In genomic region chr4:80542747-80543146, GRCh38 we compare ENCODE assay signal across 2 cellular contexts.
TF ChIP-seq lines count a peak whose summit lies in the region.

No MANE protein-coding gene starts in this region.

TF ChIP-seq in GM23338, 12 proteins besides CTCF, POLR2A, EP300 and RAD21:
- TF ChIP-seq NANOG (IDR thresholded peaks at IDR 0.05; ENCODE audit: borderline replicate concordance) (no peak), EZH2phosphoT487 (IDR thresholded peaks at IDR 0.05; ENCODE audit: unreplicated experiment) (no peak), CREB1 (CRISPR knock-in tag; IDR thresholded peaks at IDR 0.05; ENCODE audit: low read depth) (no peak), JUNB (IDR thresholded peaks at IDR 0.05; ENCODE audit: unreplicated experiment) (no peak), EZH2 (IDR thresholded peaks at IDR 0.05; ENCODE audit: low read depth, unreplicated experiment) (no peak), STAT1 (IDR thresholded peaks at IDR 0.05; ENCODE audit: unreplicated experiment) (no peak), ZNF114 (CRISPR knock-in tag; IDR thresholded peaks at IDR 0.05) (no peak), ZNF462 (CRISPR knock-in tag; IDR thresholded peaks at IDR 0.05) (no peak), POLR2AphosphoS5 (IDR thresholded peaks at IDR 0.05; ENCODE audit: low read depth) (no peak), ZNF331 (CRISPR knock-in tag; IDR thresholded peaks at IDR 0.05; ENCODE audit: low read depth) (no peak)
- TF ChIP-seq, protein P1, sequence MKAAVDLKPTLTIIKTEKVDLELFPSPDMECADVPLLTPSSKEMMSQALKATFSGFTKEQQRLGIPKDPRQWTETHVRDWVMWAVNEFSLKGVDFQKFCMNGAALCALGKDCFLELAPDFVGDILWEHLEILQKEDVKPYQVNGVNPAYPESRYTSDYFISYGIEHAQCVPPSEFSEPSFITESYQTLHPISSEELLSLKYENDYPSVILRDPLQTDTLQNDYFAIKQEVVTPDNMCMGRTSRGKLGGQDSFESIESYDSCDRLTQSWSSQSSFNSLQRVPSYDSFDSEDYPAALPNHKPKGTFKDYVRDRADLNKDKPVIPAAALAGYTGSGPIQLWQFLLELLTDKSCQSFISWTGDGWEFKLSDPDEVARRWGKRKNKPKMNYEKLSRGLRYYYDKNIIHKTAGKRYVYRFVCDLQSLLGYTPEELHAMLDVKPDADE (IDR thresholded peaks at IDR 0.05) = no peak
- TF ChIP-seq, protein P2, sequence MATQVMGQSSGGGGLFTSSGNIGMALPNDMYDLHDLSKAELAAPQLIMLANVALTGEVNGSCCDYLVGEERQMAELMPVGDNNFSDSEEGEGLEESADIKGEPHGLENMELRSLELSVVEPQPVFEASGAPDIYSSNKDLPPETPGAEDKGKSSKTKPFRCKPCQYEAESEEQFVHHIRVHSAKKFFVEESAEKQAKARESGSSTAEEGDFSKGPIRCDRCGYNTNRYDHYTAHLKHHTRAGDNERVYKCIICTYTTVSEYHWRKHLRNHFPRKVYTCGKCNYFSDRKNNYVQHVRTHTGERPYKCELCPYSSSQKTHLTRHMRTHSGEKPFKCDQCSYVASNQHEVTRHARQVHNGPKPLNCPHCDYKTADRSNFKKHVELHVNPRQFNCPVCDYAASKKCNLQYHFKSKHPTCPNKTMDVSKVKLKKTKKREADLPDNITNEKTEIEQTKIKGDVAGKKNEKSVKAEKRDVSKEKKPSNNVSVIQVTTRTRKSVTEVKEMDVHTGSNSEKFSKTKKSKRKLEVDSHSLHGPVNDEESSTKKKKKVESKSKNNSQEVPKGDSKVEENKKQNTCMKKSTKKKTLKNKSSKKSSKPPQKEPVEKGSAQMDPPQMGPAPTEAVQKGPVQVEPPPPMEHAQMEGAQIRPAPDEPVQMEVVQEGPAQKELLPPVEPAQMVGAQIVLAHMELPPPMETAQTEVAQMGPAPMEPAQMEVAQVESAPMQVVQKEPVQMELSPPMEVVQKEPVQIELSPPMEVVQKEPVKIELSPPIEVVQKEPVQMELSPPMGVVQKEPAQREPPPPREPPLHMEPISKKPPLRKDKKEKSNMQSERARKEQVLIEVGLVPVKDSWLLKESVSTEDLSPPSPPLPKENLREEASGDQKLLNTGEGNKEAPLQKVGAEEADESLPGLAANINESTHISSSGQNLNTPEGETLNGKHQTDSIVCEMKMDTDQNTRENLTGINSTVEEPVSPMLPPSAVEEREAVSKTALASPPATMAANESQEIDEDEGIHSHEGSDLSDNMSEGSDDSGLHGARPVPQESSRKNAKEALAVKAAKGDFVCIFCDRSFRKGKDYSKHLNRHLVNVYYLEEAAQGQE (IDR thresholded peaks at IDR 0.05; ENCODE audit: unreplicated experiment) = no peak
TF ChIP-seq in GM23338: peak in this region for 0.

TF ChIP-seq in H1, 55 proteins besides CTCF, POLR2A, EP300 and RAD21:
- TF ChIP-seq BCL11A (IDR thresholded peaks at IDR 0.05; ENCODE audit: low read depth in 2 of 2, low read length in 2 of 2) (no peak), CTBP2 (IDR thresholded peaks at IDR 0.05; ENCODE audit: borderline replicate concordance, insufficient read depth, insufficient read length, low read length) (no peak), CBX8 (IDR thresholded peaks at IDR 0.05; ENCODE audit: borderline replicate concordance, low read depth, low read length) (no peak), BRCA1 (IDR thresholded peaks at IDR 0.05; ENCODE audit: low read depth, low read length) (no peak), RBBP5 (IDR thresholded peaks at IDR 0.05; ENCODE audit: borderline replicate concordance, low read depth, low read length) (no peak), CREB1 (IDR thresholded peaks at IDR 0.05) (no peak), PHF8 (conservative IDR thresholded peaks at IDR 0.05; ENCODE audit: low read depth, low read length) (no peak), POU5F1 (IDR thresholded peaks at IDR 0.05; ENCODE audit: low read depth, low read length) (no peak), POLR2AphosphoS5 (IDR thresholded peaks at IDR 0.05; ENCODE audit: low read depth, low read length) (no peak), CHD1 (IDR thresholded peaks at IDR 0.05; ENCODE audit: low read depth, low read length) (no peak), JUND (IDR thresholded peaks at IDR 0.05; ENCODE audit: low read length) (no peak), SIRT6 (IDR thresholded peaks at IDR 0.05; ENCODE audit: low read length) (no peak), GTF2F1 (IDR thresholded peaks at IDR 0.05; ENCODE audit: borderline replicate concordance, low read depth, low read length) (no peak), KDM5A (IDR thresholded peaks at IDR 0.05; ENCODE audit: low read length) (no peak), SRF (IDR thresholded peaks at IDR 0.05; ENCODE audit: low read depth, low read length) (no peak), SUZ12 (IDR thresholded peaks at IDR 0.05; ENCODE audit: low read length) (no peak), ATF2 (IDR thresholded peaks at IDR 0.05; ENCODE audit: low read length) (no peak), JUN (IDR thresholded peaks at IDR 0.05; ENCODE audit: low read depth, low read length) (no peak), NRF1 (IDR thresholded peaks at IDR 0.05; ENCODE audit: low read depth, low read length) (no peak)
- TF ChIP-seq, protein P3, sequence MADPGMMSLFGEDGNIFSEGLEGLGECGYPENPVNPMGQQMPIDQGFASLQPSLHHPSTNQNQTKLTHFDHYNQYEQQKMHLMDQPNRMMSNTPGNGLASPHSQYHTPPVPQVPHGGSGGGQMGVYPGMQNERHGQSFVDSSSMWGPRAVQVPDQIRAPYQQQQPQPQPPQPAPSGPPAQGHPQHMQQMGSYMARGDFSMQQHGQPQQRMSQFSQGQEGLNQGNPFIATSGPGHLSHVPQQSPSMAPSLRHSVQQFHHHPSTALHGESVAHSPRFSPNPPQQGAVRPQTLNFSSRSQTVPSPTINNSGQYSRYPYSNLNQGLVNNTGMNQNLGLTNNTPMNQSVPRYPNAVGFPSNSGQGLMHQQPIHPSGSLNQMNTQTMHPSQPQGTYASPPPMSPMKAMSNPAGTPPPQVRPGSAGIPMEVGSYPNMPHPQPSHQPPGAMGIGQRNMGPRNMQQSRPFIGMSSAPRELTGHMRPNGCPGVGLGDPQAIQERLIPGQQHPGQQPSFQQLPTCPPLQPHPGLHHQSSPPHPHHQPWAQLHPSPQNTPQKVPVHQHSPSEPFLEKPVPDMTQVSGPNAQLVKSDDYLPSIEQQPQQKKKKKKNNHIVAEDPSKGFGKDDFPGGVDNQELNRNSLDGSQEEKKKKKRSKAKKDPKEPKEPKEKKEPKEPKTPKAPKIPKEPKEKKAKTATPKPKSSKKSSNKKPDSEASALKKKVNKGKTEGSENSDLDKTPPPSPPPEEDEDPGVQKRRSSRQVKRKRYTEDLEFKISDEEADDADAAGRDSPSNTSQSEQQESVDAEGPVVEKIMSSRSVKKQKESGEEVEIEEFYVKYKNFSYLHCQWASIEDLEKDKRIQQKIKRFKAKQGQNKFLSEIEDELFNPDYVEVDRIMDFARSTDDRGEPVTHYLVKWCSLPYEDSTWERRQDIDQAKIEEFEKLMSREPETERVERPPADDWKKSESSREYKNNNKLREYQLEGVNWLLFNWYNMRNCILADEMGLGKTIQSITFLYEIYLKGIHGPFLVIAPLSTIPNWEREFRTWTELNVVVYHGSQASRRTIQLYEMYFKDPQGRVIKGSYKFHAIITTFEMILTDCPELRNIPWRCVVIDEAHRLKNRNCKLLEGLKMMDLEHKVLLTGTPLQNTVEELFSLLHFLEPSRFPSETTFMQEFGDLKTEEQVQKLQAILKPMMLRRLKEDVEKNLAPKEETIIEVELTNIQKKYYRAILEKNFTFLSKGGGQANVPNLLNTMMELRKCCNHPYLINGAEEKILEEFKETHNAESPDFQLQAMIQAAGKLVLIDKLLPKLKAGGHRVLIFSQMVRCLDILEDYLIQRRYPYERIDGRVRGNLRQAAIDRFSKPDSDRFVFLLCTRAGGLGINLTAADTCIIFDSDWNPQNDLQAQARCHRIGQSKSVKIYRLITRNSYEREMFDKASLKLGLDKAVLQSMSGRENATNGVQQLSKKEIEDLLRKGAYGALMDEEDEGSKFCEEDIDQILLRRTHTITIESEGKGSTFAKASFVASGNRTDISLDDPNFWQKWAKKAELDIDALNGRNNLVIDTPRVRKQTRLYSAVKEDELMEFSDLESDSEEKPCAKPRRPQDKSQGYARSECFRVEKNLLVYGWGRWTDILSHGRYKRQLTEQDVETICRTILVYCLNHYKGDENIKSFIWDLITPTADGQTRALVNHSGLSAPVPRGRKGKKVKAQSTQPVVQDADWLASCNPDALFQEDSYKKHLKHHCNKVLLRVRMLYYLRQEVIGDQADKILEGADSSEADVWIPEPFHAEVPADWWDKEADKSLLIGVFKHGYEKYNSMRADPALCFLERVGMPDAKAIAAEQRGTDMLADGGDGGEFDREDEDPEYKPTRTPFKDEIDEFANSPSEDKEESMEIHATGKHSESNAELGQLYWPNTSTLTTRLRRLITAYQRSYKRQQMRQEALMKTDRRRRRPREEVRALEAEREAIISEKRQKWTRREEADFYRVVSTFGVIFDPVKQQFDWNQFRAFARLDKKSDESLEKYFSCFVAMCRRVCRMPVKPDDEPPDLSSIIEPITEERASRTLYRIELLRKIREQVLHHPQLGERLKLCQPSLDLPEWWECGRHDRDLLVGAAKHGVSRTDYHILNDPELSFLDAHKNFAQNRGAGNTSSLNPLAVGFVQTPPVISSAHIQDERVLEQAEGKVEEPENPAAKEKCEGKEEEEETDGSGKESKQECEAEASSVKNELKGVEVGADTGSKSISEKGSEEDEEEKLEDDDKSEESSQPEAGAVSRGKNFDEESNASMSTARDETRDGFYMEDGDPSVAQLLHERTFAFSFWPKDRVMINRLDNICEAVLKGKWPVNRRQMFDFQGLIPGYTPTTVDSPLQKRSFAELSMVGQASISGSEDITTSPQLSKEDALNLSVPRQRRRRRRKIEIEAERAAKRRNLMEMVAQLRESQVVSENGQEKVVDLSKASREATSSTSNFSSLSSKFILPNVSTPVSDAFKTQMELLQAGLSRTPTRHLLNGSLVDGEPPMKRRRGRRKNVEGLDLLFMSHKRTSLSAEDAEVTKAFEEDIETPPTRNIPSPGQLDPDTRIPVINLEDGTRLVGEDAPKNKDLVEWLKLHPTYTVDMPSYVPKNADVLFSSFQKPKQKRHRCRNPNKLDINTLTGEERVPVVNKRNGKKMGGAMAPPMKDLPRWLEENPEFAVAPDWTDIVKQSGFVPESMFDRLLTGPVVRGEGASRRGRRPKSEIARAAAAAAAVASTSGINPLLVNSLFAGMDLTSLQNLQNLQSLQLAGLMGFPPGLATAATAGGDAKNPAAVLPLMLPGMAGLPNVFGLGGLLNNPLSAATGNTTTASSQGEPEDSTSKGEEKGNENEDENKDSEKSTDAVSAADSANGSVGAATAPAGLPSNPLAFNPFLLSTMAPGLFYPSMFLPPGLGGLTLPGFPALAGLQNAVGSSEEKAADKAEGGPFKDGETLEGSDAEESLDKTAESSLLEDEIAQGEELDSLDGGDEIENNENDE (IDR thresholded peaks at IDR 0.05; ENCODE audit: insufficient replicate concordance, low read length) = no peak
